Comparison of ENCODE assay signal across 1 cellular context in the genomic region with DNA sequence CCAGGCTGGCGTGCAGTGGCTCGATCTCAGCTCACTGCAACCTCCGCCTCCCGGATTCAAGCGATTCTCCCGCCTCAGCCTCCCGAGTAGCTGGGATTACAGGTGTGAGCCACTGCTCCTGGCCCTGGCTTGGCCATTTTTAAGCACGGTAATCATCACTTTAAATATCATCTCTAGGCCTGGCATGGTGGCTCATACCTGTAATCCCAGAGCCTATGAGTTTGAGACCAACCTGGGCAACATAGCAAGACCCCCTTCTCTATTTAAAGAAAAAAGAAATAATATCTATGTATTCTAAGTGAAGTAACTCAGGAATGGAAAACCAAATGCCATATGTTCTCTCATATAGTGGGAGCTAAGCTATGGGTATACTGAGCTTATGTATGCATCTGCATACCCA.
TF ChIP-seq lines count a peak whose summit lies in the region.
"Not testable (repeated sequence)": the region's sequence is repeated elsewhere in the genome, so short reads cannot be mapped to it uniquely, and the experiment has no call there.

No MANE protein-coding gene starts in this region.

TF ChIP-seq in HepG2, 621 proteins besides CTCF, POLR2A, EP300 and RAD21:
- TF ChIP-seq ZNF441 (CRISPR knock-in tag; IDR thresholded peaks at IDR 0.05; ENCODE audit: borderline replicate concordance) = 0 out of 2 replicates have a peak, but pooled peaks have one; percentile 2
- 0 out of 2 replicates have a peak, but pooled peaks have one; percentile 41 for TF ChIP-seq ZNF224 (CRISPR knock-in tag; IDR thresholded peaks at IDR 0.05)
- 0 out of 2 replicates have a peak, but pooled peaks have one; percentile 39 for TF ChIP-seq RCOR2 (CRISPR knock-in tag; IDR thresholded peaks at IDR 0.05)
- TF ChIP-seq, protein P1, sequence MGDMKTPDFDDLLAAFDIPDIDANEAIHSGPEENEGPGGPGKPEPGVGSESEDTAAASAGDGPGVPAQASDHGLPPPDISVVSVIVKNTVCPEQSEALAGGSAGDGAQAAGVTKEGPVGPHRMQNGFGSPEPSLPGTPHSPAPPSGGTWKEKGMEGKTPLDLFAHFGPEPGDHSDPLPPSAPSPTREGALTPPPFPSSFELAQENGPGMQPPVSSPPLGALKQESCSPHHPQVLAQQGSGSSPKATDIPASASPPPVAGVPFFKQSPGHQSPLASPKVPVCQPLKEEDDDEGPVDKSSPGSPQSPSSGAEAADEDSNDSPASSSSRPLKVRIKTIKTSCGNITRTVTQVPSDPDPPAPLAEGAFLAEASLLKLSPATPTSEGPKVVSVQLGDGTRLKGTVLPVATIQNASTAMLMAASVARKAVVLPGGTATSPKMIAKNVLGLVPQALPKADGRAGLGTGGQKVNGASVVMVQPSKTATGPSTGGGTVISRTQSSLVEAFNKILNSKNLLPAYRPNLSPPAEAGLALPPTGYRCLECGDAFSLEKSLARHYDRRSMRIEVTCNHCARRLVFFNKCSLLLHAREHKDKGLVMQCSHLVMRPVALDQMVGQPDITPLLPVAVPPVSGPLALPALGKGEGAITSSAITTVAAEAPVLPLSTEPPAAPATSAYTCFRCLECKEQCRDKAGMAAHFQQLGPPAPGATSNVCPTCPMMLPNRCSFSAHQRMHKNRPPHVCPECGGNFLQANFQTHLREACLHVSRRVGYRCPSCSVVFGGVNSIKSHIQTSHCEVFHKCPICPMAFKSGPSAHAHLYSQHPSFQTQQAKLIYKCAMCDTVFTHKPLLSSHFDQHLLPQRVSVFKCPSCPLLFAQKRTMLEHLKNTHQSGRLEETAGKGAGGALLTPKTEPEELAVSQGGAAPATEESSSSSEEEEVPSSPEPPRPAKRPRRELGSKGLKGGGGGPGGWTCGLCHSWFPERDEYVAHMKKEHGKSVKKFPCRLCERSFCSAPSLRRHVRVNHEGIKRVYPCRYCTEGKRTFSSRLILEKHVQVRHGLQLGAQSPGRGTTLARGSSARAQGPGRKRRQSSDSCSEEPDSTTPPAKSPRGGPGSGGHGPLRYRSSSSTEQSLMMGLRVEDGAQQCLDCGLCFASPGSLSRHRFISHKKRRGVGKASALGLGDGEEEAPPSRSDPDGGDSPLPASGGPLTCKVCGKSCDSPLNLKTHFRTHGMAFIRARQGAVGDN (CRISPR knock-in tag; IDR thresholded peaks at IDR 0.05) = peak; percentile 48
- TF ChIP-seq, protein P2, sequence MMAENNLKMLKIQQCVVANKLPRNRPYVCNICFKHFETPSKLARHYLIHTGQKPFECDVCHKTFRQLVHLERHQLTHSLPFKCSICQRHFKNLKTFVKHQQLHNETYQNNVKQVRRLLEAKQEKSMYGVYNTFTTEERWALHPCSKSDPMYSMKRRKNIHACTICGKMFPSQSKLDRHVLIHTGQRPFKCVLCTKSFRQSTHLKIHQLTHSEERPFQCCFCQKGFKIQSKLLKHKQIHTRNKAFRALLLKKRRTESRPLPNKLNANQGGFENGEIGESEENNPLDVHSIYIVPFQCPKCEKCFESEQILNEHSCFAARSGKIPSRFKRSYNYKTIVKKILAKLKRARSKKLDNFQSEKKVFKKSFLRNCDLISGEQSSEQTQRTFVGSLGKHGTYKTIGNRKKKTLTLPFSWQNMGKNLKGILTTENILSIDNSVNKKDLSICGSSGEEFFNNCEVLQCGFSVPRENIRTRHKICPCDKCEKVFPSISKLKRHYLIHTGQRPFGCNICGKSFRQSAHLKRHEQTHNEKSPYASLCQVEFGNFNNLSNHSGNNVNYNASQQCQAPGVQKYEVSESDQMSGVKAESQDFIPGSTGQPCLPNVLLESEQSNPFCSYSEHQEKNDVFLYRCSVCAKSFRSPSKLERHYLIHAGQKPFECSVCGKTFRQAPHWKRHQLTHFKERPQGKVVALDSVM (CRISPR knock-in tag; IDR thresholded peaks at IDR 0.05) = peak; percentile 42; the same call in 1 of the 2 replicates
- not testable (repeated sequence) for TF ChIP-seq CREB1 (IDR thresholded peaks at IDR 0.05)
- TF ChIP-seq CREB1 (CRISPR knock-in tag; IDR thresholded peaks at IDR 0.05) = 0 out of 2 replicates have a peak, but pooled peaks have one; percentile 18
- TF ChIP-seq, protein P3, sequence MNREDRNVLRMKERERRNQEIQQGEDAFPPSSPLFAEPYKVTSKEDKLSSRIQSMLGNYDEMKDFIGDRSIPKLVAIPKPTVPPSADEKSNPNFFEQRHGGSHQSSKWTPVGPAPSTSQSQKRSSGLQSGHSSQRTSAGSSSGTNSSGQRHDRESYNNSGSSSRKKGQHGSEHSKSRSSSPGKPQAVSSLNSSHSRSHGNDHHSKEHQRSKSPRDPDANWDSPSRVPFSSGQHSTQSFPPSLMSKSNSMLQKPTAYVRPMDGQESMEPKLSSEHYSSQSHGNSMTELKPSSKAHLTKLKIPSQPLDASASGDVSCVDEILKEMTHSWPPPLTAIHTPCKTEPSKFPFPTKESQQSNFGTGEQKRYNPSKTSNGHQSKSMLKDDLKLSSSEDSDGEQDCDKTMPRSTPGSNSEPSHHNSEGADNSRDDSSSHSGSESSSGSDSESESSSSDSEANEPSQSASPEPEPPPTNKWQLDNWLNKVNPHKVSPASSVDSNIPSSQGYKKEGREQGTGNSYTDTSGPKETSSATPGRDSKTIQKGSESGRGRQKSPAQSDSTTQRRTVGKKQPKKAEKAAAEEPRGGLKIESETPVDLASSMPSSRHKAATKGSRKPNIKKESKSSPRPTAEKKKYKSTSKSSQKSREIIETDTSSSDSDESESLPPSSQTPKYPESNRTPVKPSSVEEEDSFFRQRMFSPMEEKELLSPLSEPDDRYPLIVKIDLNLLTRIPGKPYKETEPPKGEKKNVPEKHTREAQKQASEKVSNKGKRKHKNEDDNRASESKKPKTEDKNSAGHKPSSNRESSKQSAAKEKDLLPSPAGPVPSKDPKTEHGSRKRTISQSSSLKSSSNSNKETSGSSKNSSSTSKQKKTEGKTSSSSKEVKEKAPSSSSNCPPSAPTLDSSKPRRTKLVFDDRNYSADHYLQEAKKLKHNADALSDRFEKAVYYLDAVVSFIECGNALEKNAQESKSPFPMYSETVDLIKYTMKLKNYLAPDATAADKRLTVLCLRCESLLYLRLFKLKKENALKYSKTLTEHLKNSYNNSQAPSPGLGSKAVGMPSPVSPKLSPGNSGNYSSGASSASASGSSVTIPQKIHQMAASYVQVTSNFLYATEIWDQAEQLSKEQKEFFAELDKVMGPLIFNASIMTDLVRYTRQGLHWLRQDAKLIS (CRISPR knock-in tag; IDR thresholded peaks at IDR 0.05) = 0 out of 2 replicates have a peak, but pooled peaks have one; percentile 3
- peak; percentile 94 for TF ChIP-seq ZNF121 (CRISPR knock-in tag; IDR thresholded peaks at IDR 0.05)
TF ChIP-seq in HepG2: peak in this region for 8; not testable (repeated sequence) for 613.
